ENCODE assay signal across 20 cellular contexts in genomic region chr2:6337123-6337830, GRCh38.
A peak's percentile ranks its signal among the peaks of the same experiment; 100 is the strongest.
DNase-seq lines count a peak whose midpoint lies in the region; ATAC-seq and TF ChIP-seq lines count a peak whose summit lies in the region.
"Had no signal": no experiment of that assay in that cellular context is flagged by ENCODE, and none has a peak within 500 bp of the region (broad histone marks: within the 10 kb centered on the region; RNA-seq: fewer than 3 reads in every experiment).

No MANE protein-coding gene starts in this region.

- no peaks in the 10 kb centered on the region for H3K9me3 ChIP-seq in body of pancreas
- H3K9me3 ChIP-seq: Peyer's patch had no signal

- no peak for TF ChIP-seq POLR2A in body of pancreas (IDR thresholded peaks at IDR 0.05)

- 74 to 78% methylated on average over 11 of the region's 11 CpGs for WGBS in body of pancreas, 2 donors

- H3K27me3 ChIP-seq in foreskin keratinocyte (no peaks in the 10 kb centered on the region), body of pancreas (no peaks in the 10 kb centered on the region)
- H3K27me3 ChIP-seq: Peyer's patch had no signal

- DNase-seq in NCI-H2171 (lab: John Stamatoyannopoulos, UW) (peak; percentile 95), foreskin keratinocyte (peak; percentile 29), retina (peak; percentile 21), body of pancreas (no peak)
- DNase-seq in activated T-cell treated with anti-CD3 and anti-CD28 coated beads, Interleukin-2, amount 50 U/mL, for 24 hours = no peak
- DNase-seq: AML-193; CD4-positive, alpha-beta memory T cell; DND-41; GF-D8; GOT3; Kasumi-1; NCI-H1930; NCI-H226; Peyer's patch; SHP77; T-helper 17 cell had no signal

- peak; percentile 67 for ATAC-seq in GM18868 (IDR thresholded peaks at IDR 0.05; ENCODE audit: unreplicated experiment)
- peak; percentile 87 for ATAC-seq in foreskin keratinocyte
- ATAC-seq in HG03045 (IDR thresholded peaks at IDR 0.05; ENCODE audit: unreplicated experiment) = no peak
- no peak for ATAC-seq in HG02981 (IDR thresholded peaks at IDR 0.05; ENCODE audit: unreplicated experiment)
- no peak for ATAC-seq in body of pancreas
- ATAC-seq: SK-N-SH treated with all-trans-retinoic acid at 6 μM for 48 hours, T-helper 17 cell had no signal

- H3K36me3 ChIP-seq in body of pancreas (replicated peaks in 1 of 2; ENCODE audit: insufficient read depth in 1 of 2, low read depth in 2 of 2) = no peaks in the 10 kb centered on the region
- H3K36me3 ChIP-seq: Peyer's patch had no signal

- no peak overlapping the region for H3K27ac Mint-ChIP-seq in activated T-cell treated with anti-CD3 and anti-CD28 coated beads, Interleukin-2, amount 50 U/mL, for 24 hours
- H3K27ac Mint-ChIP-seq: T-helper 17 cell had no signal

- no peak overlapping the region for H3K4me3 ChIP-seq in body of pancreas
- H3K4me3 ChIP-seq: Peyer's patch had no signal

- peaks cover 3% of the 10 kb centered on the region for H3K9me3 Mint-ChIP-seq in activated T-cell treated with anti-CD3 and anti-CD28 coated beads, Interleukin-2, amount 50 U/mL, for 24 hours

- H3K4me1 ChIP-seq in foreskin keratinocyte (peaks cover 13% of the 10 kb centered on the region), body of pancreas (no peaks in the 10 kb centered on the region)
- H3K4me1 ChIP-seq: Peyer's patch had no signal

- intact Hi-C loops in body of pancreas (cut with DNase I) = no loop called here

- H3K4me1 Mint-ChIP-seq in activated T-cell treated with anti-CD3 and anti-CD28 coated beads, Interleukin-2, amount 50 U/mL, for 24 hours (ENCODE audit: low read depth) = no peaks in the 10 kb centered on the region
- H3K4me1 Mint-ChIP-seq: CD4-positive, alpha-beta memory T cell; T-helper 17 cell had no signal

- no peaks in the 10 kb centered on the region for H3K27me3 Mint-ChIP-seq in activated T-cell treated with anti-CD3 and anti-CD28 coated beads, Interleukin-2, amount 50 U/mL, for 24 hours
- H3K27me3 Mint-ChIP-seq: CD4-positive, alpha-beta memory T cell; T-helper 17 cell had no signal

- TF ChIP-seq CTCF in foreskin keratinocyte (conservative IDR thresholded peaks at IDR 0.05) = no peak
- TF ChIP-seq CTCF in body of pancreas (IDR thresholded peaks at IDR 0.05) = no peak

- peak overlapping the region; percentile 14 for H3K27ac ChIP-seq in foreskin keratinocyte
- H3K27ac ChIP-seq in body of pancreas = no peak overlapping the region
- H3K27ac ChIP-seq: Peyer's patch had no signal

- H3K36me3 Mint-ChIP-seq in activated T-cell treated with anti-CD3 and anti-CD28 coated beads, Interleukin-2, amount 50 U/mL, for 24 hours (ENCODE audit: low read depth) = no peaks in the 10 kb centered on the region
- H3K36me3 Mint-ChIP-seq: CD4-positive, alpha-beta memory T cell had no signal

- H3K4me3 Mint-ChIP-seq in activated T-cell treated with anti-CD3 and anti-CD28 coated beads, Interleukin-2, amount 50 U/mL, for 24 hours = no peak overlapping the region
- H3K4me3 Mint-ChIP-seq: CD4-positive, alpha-beta memory T cell; T-helper 17 cell had no signal

Comparison
In these comparisons a context has a peak if more than half of its experiments do, and no peak if none do; other contexts are left out.
1. ATAC-seq: peak in GM18868 (single experiment) and foreskin keratinocyte (single experiment); none in HG03045 (single experiment), HG02981 (single experiment) and body of pancreas (single experiment).
2. DNase-seq: peak in NCI-H2171 (single experiment), foreskin keratinocyte (2 of 2) and retina (single experiment); none in body of pancreas (0 of 4) and activated T-cell treated with anti-CD3 and anti-CD28 coated beads, Interleukin-2, amount 50 U/mL, for 24 hours (single experiment).